In genomic region chr6:133921249-133921859, GRCh38 we compare ENCODE assay signal across 8 cellular contexts. TPM values are rescaled to one million over a fixed set of nuclear protein-coding genes. Genes with fewer than 3 reads are reported as not detected.
DNase-seq lines count a peak whose midpoint lies in the region; ATAC-seq, FAIRE-seq and TF ChIP-seq lines count a peak whose summit lies in the region.

No MANE protein-coding gene starts in this region.

- H3K27me3 ChIP-seq in colonic mucosa (no peaks in the 10 kb centered on the region), lower lobe of right lung (ENCODE audit: low read depth) (no peaks in the 10 kb centered on the region)

- peak; percentile 82 for TF ChIP-seq CTCF in A549 (IDR thresholded peaks at IDR 0.05)
- TF ChIP-seq CTCF in colonic mucosa (IDR thresholded peaks at IDR 0.05), result peak; percentile 82
- TF ChIP-seq CTCF in lower lobe of right lung (IDR thresholded peaks at IDR 0.05), result peak; percentile 81

- no peaks in the 10 kb centered on the region for H3K36me3 ChIP-seq in colonic mucosa
- H3K36me3 ChIP-seq in lower lobe of right lung, result no peaks in the 10 kb centered on the region

- H3K4me1 ChIP-seq in A549, result peaks cover 20% of the 10 kb centered on the region
- H3K4me1 ChIP-seq in colonic mucosa, result no peaks in the 10 kb centered on the region
- peaks cover 4% of the 10 kb centered on the region for H3K4me1 ChIP-seq in lower lobe of right lung

- ATAC-seq in A549 (peak; percentile 63 to 77; a peak in 4 of 6 replicates), HG03439 (IDR thresholded peaks at IDR 0.05; ENCODE audit: unreplicated experiment) (peak; percentile 49), lower lobe of right lung (peak; percentile 71 to 83)

- peak overlapping the region; percentile 33 for H3K4me3 ChIP-seq in A549
- no peak overlapping the region for H3K4me3 ChIP-seq in colonic mucosa
- H3K4me3 ChIP-seq in lower lobe of right lung, result no peak overlapping the region

- WGBS in A549 (ENCODE audit: missing lambda C conversion rate), result 17% methylated on average over 6 of the region's 6 CpGs

- H3K9ac ChIP-seq in colonic mucosa (ENCODE audit: low read depth in 2 of 2, low read length in 2 of 2), result no peak overlapping the region

- TF ChIP-seq EP300 in A549 (IDR thresholded peaks at IDR 0.05), result no peak

- TF ChIP-seq POLR2A in A549 (IDR thresholded peaks at IDR 0.05; ENCODE audit: low read length), result no peak

- POLR2A ChIA-PET in A549 (lab: Yijun Ruan, JAX), result no interaction called here

- DNase-seq in A549 (ENCODE audit: low read depth in 1 of 2, low spot score in 1 of 2), result peak; percentile 65 to 78
- DNase-seq in GM18507 (ENCODE audit: extremely low spot score, insufficient read length, low read depth), result peak; percentile 30
- peak; percentile 88 to 89 for DNase-seq in NCI-H524 (lab: John Stamatoyannopoulos, UW)
- peak; percentile 82 for DNase-seq in activated CD4-positive, alpha-beta T cell treated with anti-CD3 and anti-CD28 coated beads for 48 hours
- DNase-seq in colonic mucosa, result peak; percentile 86
- DNase-seq in lower lobe of right lung, result peak; percentile 72
- peak; percentile 8 for DNase-seq in stimulated activated CD8-positive, alpha-beta memory T cell treated with anti-CD3 and anti-CD28 coated beads, Interleukin-12 subunit alpha, Interleukin-12 subunit beta, amount 100 ng/mL, for 4 hours (ENCODE audit: low read depth)

- intact Hi-C loops in colonic mucosa (cut with DNase I), result no loop called here
- intact Hi-C loops in lower lobe of right lung (cut with DNase I), result loop anchor here (10.0 kb wide), 1 partner anchor 173 kb away; no protein-coding TSS in a partner anchor

- CTCF ChIA-PET in A549 (lab: Yijun Ruan, JAX), result interaction anchor here (0.6 to 8.0 kb wide), 42 partner anchors 10 to 1098 kb away, joined by 3 to 300 read pairs (median 4); no protein-coding TSS in a partner anchor

- H3K27ac ChIP-seq in A549 (peak overlapping the region; percentile 66 to 79), colonic mucosa (no peak overlapping the region), lower lobe of right lung (no peak overlapping the region)

- FAIRE-seq in A549 (lab: Jason Lieb, UNC) (no peak), GM18507 (lab: Jason Lieb, UNC) (peak; percentile 70)

- H3K9me3 ChIP-seq in A549 (no peaks in the 10 kb centered on the region), colonic mucosa (no peaks in the 10 kb centered on the region), lower lobe of right lung (no peaks in the 10 kb centered on the region)

- peak overlapping the region; percentile 56 for H3K4me2 ChIP-seq in A549

- TF ChIP-seq RAD21 in A549 (conservative IDR thresholded peaks at IDR 0.05 in 1 of 2, IDR thresholded peaks at IDR 0.05 in 1 of 2), result peak; percentile 85 to 86

TF ChIP-seq in A549, 52 proteins besides CTCF, POLR2A, EP300 and RAD21:
- TF ChIP-seq MAX (IDR thresholded peaks at IDR 0.05) (no peak), EHMT2 (IDR thresholded peaks at IDR 0.05; ENCODE audit: low read depth) (no peak), NFE2L2 (conservative IDR thresholded peaks at IDR 0.05; ENCODE audit: low read length) (no peak), GATA3 (IDR thresholded peaks at IDR 0.05; ENCODE audit: borderline replicate concordance) (no peak), RCOR1 (IDR thresholded peaks at IDR 0.05; ENCODE audit: low read depth, low read length) (no peak), BHLHE40 (IDR thresholded peaks at IDR 0.05; ENCODE audit: low read depth, low read length) (no peak), KDM5A (IDR thresholded peaks at IDR 0.05) (no peak), SMC3 (IDR thresholded peaks at IDR 0.05) (peak; percentile 69)

RNA-seq across cellular contexts. Expression of gene TBPL1, which starts 31.7 kb away (rescaled TPM):
- polyA plus RNA-seq in A549 (2011; rRNA removed) (29.9 and 41.1 TPM in 2 replicates), A549 (2017; fragmentation: RNase III; extraction: RNeasy Plus Mini Kit Qiagen cat#74134 plus additional on column Dnase treatment) (22.4 to 24.7 TPM (median 24.7 TPM) in 3 replicates)
- 15.7 and 16.4 TPM in 2 replicates for polyA plus RNA-seq in A549 (2012; cell fraction: cytosol; rRNA removed)
- polyA plus RNA-seq in A549 (2012; cell fraction: nucleus; rRNA removed), result 5.1 and 7.4 TPM in 2 replicates
- 5.8 and 9.0 TPM in 2 replicates for polyA minus RNA-seq in A549 (2011; rRNA and poly(A)+ RNA removed)
- total RNA-seq in colonic mucosa (10 to 100 TPM; 28.1 to 29.0 TPM), lower lobe of right lung (21.1 TPM)

RNA-seq across cellular contexts. Expression of gene TCF21, which starts 32.4 kb away (rescaled TPM):
- polyA plus RNA-seq in A549 (2011; rRNA removed), result 0.21 and 0.25 TPM in 2 replicates
- polyA plus RNA-seq in A549 (2012; cell fraction: cytosol; rRNA removed), result 0.12 and 0.13 TPM in 2 replicates
- polyA plus RNA-seq in A549 (2012; cell fraction: nucleus; rRNA removed), result 0.12 and 0.15 TPM in 2 replicates
- 0.04 to 0.17 TPM (median 0.12 TPM) in 3 replicates for polyA plus RNA-seq in A549 (2017; fragmentation: RNase III; extraction: RNeasy Plus Mini Kit Qiagen cat#74134 plus additional on column Dnase treatment)
- 0.50 and 0.97 TPM in 2 replicates for polyA minus RNA-seq in A549 (2011; rRNA and poly(A)+ RNA removed)
- total RNA-seq in colonic mucosa, result 1 to 10 TPM; 4.4 to 5.1 TPM
- total RNA-seq in lower lobe of right lung, result 46.5 TPM

Comparison
In these comparisons a context has a peak if more than half of its experiments do, and no peak if none do; other contexts are left out.
1. DNase-seq: peak in every context shown above with its lines; median percentile 88 in NCI-H524; 86 in colonic mucosa; 82 in activated CD4-positive, alpha-beta T cell treated with anti-CD3 and anti-CD28 coated beads for 48 hours; 72 in lower lobe of right lung; 72 in A549; 30 in GM18507; 8 in stimulated activated CD8-positive, alpha-beta memory T cell treated with anti-CD3 and anti-CD28 coated beads, Interleukin-12 subunit alpha, Interleukin-12 subunit beta, amount 100 ng/mL, for 4 hours.
2. H3K27ac ChIP-seq: peak in A549 (2 of 2); none in colonic mucosa (single experiment) and lower lobe of right lung (single experiment).
3. Peak in every context shown above with its lines, with median percentiles within 50 percentile points of each other: ATAC-seq and CTCF ChIP-seq.